In genomic region chr12:65156366-65156831, GRCh38 we compare ENCODE assay signal across 8 cellular contexts. TPM values are rescaled to one million over a fixed set of nuclear protein-coding genes. Genes with fewer than 3 reads are reported as not detected.
DNase-seq lines count a peak whose midpoint lies in the region; ATAC-seq and TF ChIP-seq lines count a peak whose summit lies in the region.

No MANE protein-coding gene starts in this region.

- DNase-seq in DND-41 (peak; percentile 16), body of pancreas (no peak), GM03348 (ENCODE audit: low spot score) (no peak), WTC11 (ENCODE audit: low spot score) (no peak), NCI-H1048 (lab: John Stamatoyannopoulos, UW) (no peak)
- DNase-seq in activated T-cell treated with anti-CD3 and anti-CD28 coated beads, Interleukin-2, amount 50 U/mL, for 48 hours = peak; percentile 18 to 20

- H3K9me3 ChIP-seq in DND-41 (ENCODE audit: insufficient read depth, low read length, severe bottlenecking) (no peaks in the 10 kb centered on the region), body of pancreas (no peaks in the 10 kb centered on the region)

- H3K36me3 ChIP-seq in DND-41 (ENCODE audit: insufficient read depth, low read length) (no peaks in the 10 kb centered on the region), body of pancreas (replicated peaks in 1 of 2; ENCODE audit: insufficient read depth in 1 of 2, low read depth in 2 of 2) (no peaks in the 10 kb centered on the region)

- H3K4me3 ChIP-seq in DND-41 (ENCODE audit: low read depth in 1 of 2, low read length in 2 of 2) (no peak overlapping the region), body of pancreas (no peak overlapping the region)

- TF ChIP-seq CTCF in DND-41 (IDR thresholded peaks at IDR 0.05; ENCODE audit: borderline replicate concordance, extremely low read depth, low read length, poor library complexity, severe bottlenecking) (no peak), body of pancreas (IDR thresholded peaks at IDR 0.05) (no peak), WTC11 (IDR thresholded peaks at IDR 0.05) (no peak)

- H3K4me2 ChIP-seq in DND-41 (ENCODE audit: insufficient read depth, low read length) = peak overlapping the region; percentile 58

- H4K20me1 ChIP-seq in DND-41 (ENCODE audit: insufficient read depth, low read length) = no peaks in the 10 kb centered on the region

- peak overlapping the region; percentile 24; the same call in 1 of the 2 replicates for H3K9ac ChIP-seq in DND-41 (ENCODE audit: low read depth, low read length)

- H3K27me3 ChIP-seq in DND-41 (ENCODE audit: insufficient read depth, low read length, poor library complexity) = peaks cover 3% of the 10 kb centered on the region
- no peaks in the 10 kb centered on the region for H3K27me3 ChIP-seq in body of pancreas

- intact Hi-C loops in body of pancreas (cut with DNase I) = no loop called here

- 71 to 88% methylated on average over 2 of the region's 2 CpGs for WGBS in body of pancreas, 2 donors

- H3K27ac ChIP-seq in DND-41 (ENCODE audit: low read length) (peak overlapping the region; percentile 72), body of pancreas (no peak overlapping the region)

- peak; percentile 71 for ATAC-seq in DND-41 (ENCODE audit: insufficient read depth, low read depth)
- peak; percentile 94 for ATAC-seq in GM19455 (IDR thresholded peaks at IDR 0.05; ENCODE audit: unreplicated experiment)
- peak; percentile 94 for ATAC-seq in HG03432 (IDR thresholded peaks at IDR 0.05; ENCODE audit: unreplicated experiment)
- ATAC-seq in body of pancreas = no peak
- ATAC-seq in WTC11 = no peak

- POLR2A ChIA-PET in WTC11 (lab: Charles Lee) = no interaction called here

- H3K4me1 ChIP-seq in DND-41 (ENCODE audit: insufficient read depth, low read length) = peaks cover 19% of the 10 kb centered on the region
- H3K4me1 ChIP-seq in body of pancreas = no peaks in the 10 kb centered on the region

- H3K4me3 Mint-ChIP-seq in WTC11 = no peak overlapping the region

- no peaks in the 10 kb centered on the region for H3K79me2 ChIP-seq in DND-41 (ENCODE audit: insufficient read depth, low read length)

- TF ChIP-seq POLR2A in body of pancreas (IDR thresholded peaks at IDR 0.05) = no peak

- H3K4me1 Mint-ChIP-seq in WTC11 = peaks cover 13% of the 10 kb centered on the region

- H2AFZ ChIP-seq in DND-41 (ENCODE audit: low read depth, low read length) = peak overlapping the region; percentile 92

- H3K9me3 Mint-ChIP-seq in WTC11 = no peaks in the 10 kb centered on the region

- no peaks in the 10 kb centered on the region for H3K36me3 Mint-ChIP-seq in WTC11

- CTCF ChIA-PET in WTC11 (lab: Charles Lee) = interaction anchor here (1.4 to 1.6 kb wide), 2 partner anchors 354 to 360 kb away, joined by 3 read pairs; no protein-coding TSS in a partner anchor

- H3K27ac Mint-ChIP-seq in WTC11 = no peak overlapping the region

- peaks cover 38% of the 10 kb centered on the region for H3K27me3 Mint-ChIP-seq in WTC11 (ENCODE audit: low read depth)

TF ChIP-seq in WTC11, 78 proteins besides CTCF, POLR2A, EP300 and RAD21:
- TF ChIP-seq RELA (CRISPR knock-in tag; IDR thresholded peaks at IDR 0.05; ENCODE audit: borderline replicate concordance) = no peak
- no peak for TF ChIP-seq TEAD1 (CRISPR knock-in tag; IDR thresholded peaks at IDR 0.05)
- no peak for TF ChIP-seq MXD4 (CRISPR knock-in tag; IDR thresholded peaks at IDR 0.05; ENCODE audit: borderline replicate concordance)
- no peak for TF ChIP-seq RORB (CRISPR knock-in tag; IDR thresholded peaks at IDR 0.05)
- TF ChIP-seq HMGXB4 (CRISPR knock-in tag; IDR thresholded peaks at IDR 0.05) = no peak
- TF ChIP-seq FOXP1 (CRISPR knock-in tag; IDR thresholded peaks at IDR 0.05; ENCODE audit: borderline replicate concordance) = no peak
- TF ChIP-seq ZMAT4 (CRISPR knock-in tag; IDR thresholded peaks at IDR 0.05) = no peak
- TF ChIP-seq TP53 (CRISPR knock-in tag; IDR thresholded peaks at IDR 0.05) = no peak
- no peak for TF ChIP-seq ZNF423 (CRISPR knock-in tag; IDR thresholded peaks at IDR 0.05)
- no peak for TF ChIP-seq NR1H2 (CRISPR knock-in tag; IDR thresholded peaks at IDR 0.05)
- TF ChIP-seq EMX1 (CRISPR knock-in tag; IDR thresholded peaks at IDR 0.05) = no peak

RNA-seq across cellular contexts. Expression of gene LEMD3, which starts 13.0 kb away (rescaled TPM):
- 10 to 100 TPM; 19.5 to 28.3 TPM for total RNA-seq in body of pancreas
- total RNA-seq in WTC11 (2021) = 28.7 to 31.3 TPM (median 29.8 TPM) in 3 replicates

RNA-seq across cellular contexts. Expression of gene WIF1, which starts 35.3 kb away (rescaled TPM):
- total RNA-seq in body of pancreas (under 1 TPM; 0.66 to 0.78 TPM), WTC11 (2021) (0.69 to 1.8 TPM (median 1.5 TPM) in 3 replicates)

Comparison
In these comparisons a context has a peak if more than half of its experiments do, and no peak if none do; other contexts are left out.
1. ATAC-seq: peak in DND-41 (single experiment), GM19455 (single experiment) and HG03432 (single experiment); none in body of pancreas (single experiment) and WTC11 (single experiment).
2. DNase-seq: peak in DND-41 (single experiment) and activated T-cell treated with anti-CD3 and anti-CD28 coated beads, Interleukin-2, amount 50 U/mL, for 48 hours (2 of 2); none in body of pancreas (0 of 4), GM03348 (single experiment), WTC11 (single experiment) and NCI-H1048 (single experiment).